ENCODE assay signal across 8 cellular contexts in the genomic region with DNA sequence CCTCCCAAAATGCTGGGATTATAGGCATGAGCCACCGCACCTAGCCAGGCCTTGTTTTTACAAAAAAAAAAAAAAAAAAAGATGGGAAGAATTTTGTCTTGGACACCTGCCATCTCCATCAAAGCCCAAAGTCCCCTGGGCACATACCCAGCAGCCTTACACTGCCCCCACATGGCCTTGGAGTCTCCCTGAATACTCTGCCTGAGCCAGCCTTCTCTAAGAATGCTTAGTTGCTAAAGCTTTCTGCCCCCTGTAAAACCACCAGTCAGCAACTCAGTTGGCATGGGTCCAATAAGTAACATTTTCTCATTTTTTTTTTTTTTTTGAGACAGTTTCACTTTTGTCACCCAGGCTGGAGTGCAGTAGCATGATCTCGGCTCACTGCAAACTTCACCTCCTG. TPM values are rescaled to one million over a fixed set of nuclear protein-coding genes. Genes with fewer than 3 reads are reported as not detected.
DNase-seq lines count a peak whose midpoint lies in the region; ATAC-seq and TF ChIP-seq lines count a peak whose summit lies in the region.

No MANE protein-coding gene starts in this region.

- no peak overlapping the region for H3K23ac ChIP-seq in trophoblast cell (ENCODE audit: low read length)

- no peak overlapping the region for H3K27ac ChIP-seq in GM23338 (ENCODE audit: low read depth)
- H3K27ac ChIP-seq in trophoblast cell (ENCODE audit: low read depth, low read length), result no peak overlapping the region
- H3K27ac ChIP-seq in esophagus squamous epithelium, result no peak overlapping the region

- H4K8ac ChIP-seq in trophoblast cell (ENCODE audit: low read depth, low read length), result no peak overlapping the region

- no peak overlapping the region for H2BK120ac ChIP-seq in trophoblast cell (ENCODE audit: insufficient read depth, low read length, poor library complexity)

- H3K79me2 ChIP-seq in GM23338 (replicated peaks; ENCODE audit: insufficient read depth) (no peaks in the 10 kb centered on the region), trophoblast cell (ENCODE audit: control insufficient read depth, insufficient read depth, low read length, poor library complexity) (peaks cover 1% of the 10 kb centered on the region)

- WGBS in trophoblast cell (ENCODE audit: extremely low coverage, insufficient coverage, insufficient read length), result no CpG with 5 or more reads among the region's 2 CpGs
- 40 to 77% methylated on average over 1 to 2 of the region's 2 CpGs for WGBS in esophagus squamous epithelium, 2 donors

- no peak overlapping the region for H4K12ac ChIP-seq in trophoblast cell (ENCODE audit: low read depth, low read length)

- no peak overlapping the region for H2BK5ac ChIP-seq in trophoblast cell (ENCODE audit: low read depth, low read length, poor library complexity)

- H4K20me1 ChIP-seq in GM23338 (replicated peaks; ENCODE audit: insufficient read depth), result no peaks in the 10 kb centered on the region

- peaks cover 5% of the 10 kb centered on the region for H3K4me1 ChIP-seq in GM23338 (ENCODE audit: insufficient read depth)
- H3K4me1 ChIP-seq in trophoblast cell (ENCODE audit: control insufficient read depth in 1 of 2, insufficient read depth in 2 of 2, low read length in 2 of 2), result no peaks in the 10 kb centered on the region
- no peaks in the 10 kb centered on the region for H3K4me1 ChIP-seq in esophagus squamous epithelium

- no peak for TF ChIP-seq POLR2A in esophagus squamous epithelium (IDR thresholded peaks at IDR 0.05)

- no peak overlapping the region for H2AK5ac ChIP-seq in trophoblast cell (ENCODE audit: low read length)

- H2BK12ac ChIP-seq in trophoblast cell (ENCODE audit: low read length), result no peak overlapping the region

- peaks cover 12% of the 10 kb centered on the region for H3K4me1 Mint-ChIP-seq in GM23338

- no peaks in the 10 kb centered on the region for H3F3A ChIP-seq in GM23338 (replicated peaks; ENCODE audit: low read depth)

- H3K9me3 ChIP-seq in trophoblast cell (ENCODE audit: insufficient read depth, low read depth, low read length), result no peaks in the 10 kb centered on the region
- no peaks in the 10 kb centered on the region for H3K9me3 ChIP-seq in esophagus squamous epithelium

- ATAC-seq in GM23338 (peak; percentile 94), SK-N-SH treated with all-trans-retinoic acid at 6 μM for 48 hours (peak; percentile 75)

- no peak overlapping the region for H3K4me3 Mint-ChIP-seq in GM23338

- peaks cover 5% of the 10 kb centered on the region; the same call in 2 of the 3 replicates for H3K36me3 Mint-ChIP-seq in GM23338 (ENCODE audit: low read depth)

- no peaks in the 10 kb centered on the region for H3K9me2 ChIP-seq in GM23338 (ENCODE audit: insufficient read depth)

- no peak overlapping the region for H3K14ac ChIP-seq in trophoblast cell (ENCODE audit: low read length)

- H3K27ac Mint-ChIP-seq in GM23338, result no peak overlapping the region

- TF ChIP-seq CTCF in GM23338 (conservative IDR thresholded peaks at IDR 0.05; ENCODE audit: low read depth in 2 of 2) (peak; percentile 64 to 76), esophagus squamous epithelium (IDR thresholded peaks at IDR 0.05) (no peak)

- DNase-seq in AG20443 (ENCODE audit: low spot score), result peak; percentile 33
- DNase-seq in GM23338 (ENCODE audit: low spot score), result peak; percentile 63
- DNase-seq in iPS-NIHi11 (ENCODE audit: low spot score), result peak; percentile 32
- DNase-seq in NCI-H2029 treated with DMSO at 0.1 percent for 48 hours (lab: John Stamatoyannopoulos, UW), result no peak
- no peak for DNase-seq in trophoblast cell
- no peak for DNase-seq in esophagus squamous epithelium (lab: John Stamatoyannopoulos, UW)
- DNase-seq in putamen (ENCODE audit: low spot score), result no peak

- H3K27me3 ChIP-seq in GM23338 (ENCODE audit: insufficient read depth) (no peaks in the 10 kb centered on the region), trophoblast cell (ENCODE audit: insufficient read depth, low read length) (no peaks in the 10 kb centered on the region), esophagus squamous epithelium (no peaks in the 10 kb centered on the region)

- no peak overlapping the region for H3K4me2 ChIP-seq in GM23338
- no peak overlapping the region for H3K4me2 ChIP-seq in trophoblast cell (ENCODE audit: low read length)

- H3K9ac ChIP-seq in trophoblast cell (ENCODE audit: low read length), result no peak overlapping the region

- no peaks in the 10 kb centered on the region for H3K9me3 Mint-ChIP-seq in GM23338

- H3K27me3 Mint-ChIP-seq in GM23338 (ENCODE audit: insufficient read depth, low read depth, poor library complexity), result peaks cover 2% of the 10 kb centered on the region

- H2AFZ ChIP-seq in GM23338 (no peak overlapping the region), trophoblast cell (ENCODE audit: insufficient read depth, low read length, poor library complexity) (no peak overlapping the region)

- no peak overlapping the region for H3K18ac ChIP-seq in trophoblast cell (ENCODE audit: low read length)

- intact Hi-C loops in esophagus squamous epithelium (cut with DNase I), result no loop called here

- no peaks in the 10 kb centered on the region for H3K79me1 ChIP-seq in trophoblast cell (ENCODE audit: low read length)

- no peak overlapping the region for H4K91ac ChIP-seq in trophoblast cell (ENCODE audit: low read depth, low read length)

- no peak overlapping the region for H3K4ac ChIP-seq in trophoblast cell (ENCODE audit: low read depth, low read length)

- H3K36me3 ChIP-seq in GM23338 (ENCODE audit: insufficient read depth) (no peaks in the 10 kb centered on the region), trophoblast cell (ENCODE audit: control insufficient read depth in 1 of 2, insufficient read depth in 2 of 2, low read length in 2 of 2) (no peaks in the 10 kb centered on the region), esophagus squamous epithelium (no peaks in the 10 kb centered on the region)

- H3K4me3 ChIP-seq in GM23338 (no peak overlapping the region), trophoblast cell (ENCODE audit: low read depth, low read length) (no peak overlapping the region), esophagus squamous epithelium (no peak overlapping the region)

TF ChIP-seq in GM23338, 12 proteins besides CTCF, POLR2A, EP300 and RAD21:
- no peak for TF ChIP-seq CREB1 (CRISPR knock-in tag; IDR thresholded peaks at IDR 0.05; ENCODE audit: low read depth)

TF ChIP-seq in SK-N-SH treated with all-trans-retinoic acid at 6 μM for 48 hours, 23 proteins besides CTCF, POLR2A, EP300 and RAD21:
- TF ChIP-seq ZNF565 (CRISPR knock-in tag; conservative IDR thresholded peaks at IDR 0.05; ENCODE audit: low read depth) (no peak), CSDC2 (CRISPR knock-in tag; IDR thresholded peaks at IDR 0.05) (no peak), TCF4 (CRISPR knock-in tag; IDR thresholded peaks at IDR 0.05; ENCODE audit: borderline replicate concordance) (no peak)
- TF ChIP-seq, protein P1, sequence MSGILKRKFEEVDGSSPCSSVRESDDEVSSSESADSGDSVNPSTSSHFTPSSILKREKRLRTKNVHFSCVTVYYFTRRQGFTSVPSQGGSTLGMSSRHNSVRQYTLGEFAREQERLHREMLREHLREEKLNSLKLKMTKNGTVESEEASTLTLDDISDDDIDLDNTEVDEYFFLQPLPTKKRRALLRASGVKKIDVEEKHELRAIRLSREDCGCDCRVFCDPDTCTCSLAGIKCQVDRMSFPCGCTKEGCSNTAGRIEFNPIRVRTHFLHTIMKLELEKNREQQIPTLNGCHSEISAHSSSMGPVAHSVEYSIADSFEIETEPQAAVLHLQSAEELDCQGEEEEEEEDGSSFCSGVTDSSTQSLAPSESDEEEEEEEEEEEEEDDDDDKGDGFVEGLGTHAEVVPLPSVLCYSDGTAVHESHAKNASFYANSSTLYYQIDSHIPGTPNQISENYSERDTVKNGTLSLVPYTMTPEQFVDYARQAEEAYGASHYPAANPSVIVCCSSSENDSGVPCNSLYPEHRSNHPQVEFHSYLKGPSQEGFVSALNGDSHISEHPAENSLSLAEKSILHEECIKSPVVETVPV (CRISPR knock-in tag; IDR thresholded peaks at IDR 0.05), result no peak
- TF ChIP-seq, protein P2, sequence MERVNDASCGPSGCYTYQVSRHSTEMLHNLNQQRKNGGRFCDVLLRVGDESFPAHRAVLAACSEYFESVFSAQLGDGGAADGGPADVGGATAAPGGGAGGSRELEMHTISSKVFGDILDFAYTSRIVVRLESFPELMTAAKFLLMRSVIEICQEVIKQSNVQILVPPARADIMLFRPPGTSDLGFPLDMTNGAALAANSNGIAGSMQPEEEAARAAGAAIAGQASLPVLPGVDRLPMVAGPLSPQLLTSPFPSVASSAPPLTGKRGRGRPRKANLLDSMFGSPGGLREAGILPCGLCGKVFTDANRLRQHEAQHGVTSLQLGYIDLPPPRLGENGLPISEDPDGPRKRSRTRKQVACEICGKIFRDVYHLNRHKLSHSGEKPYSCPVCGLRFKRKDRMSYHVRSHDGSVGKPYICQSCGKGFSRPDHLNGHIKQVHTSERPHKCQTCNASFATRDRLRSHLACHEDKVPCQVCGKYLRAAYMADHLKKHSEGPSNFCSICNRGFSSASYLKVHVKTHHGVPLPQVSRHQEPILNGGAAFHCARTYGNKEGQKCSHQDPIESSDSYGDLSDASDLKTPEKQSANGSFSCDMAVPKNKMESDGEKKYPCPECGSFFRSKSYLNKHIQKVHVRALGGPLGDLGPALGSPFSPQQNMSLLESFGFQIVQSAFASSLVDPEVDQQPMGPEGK (CRISPR knock-in tag; IDR thresholded peaks at IDR 0.05; ENCODE audit: borderline replicate concordance), result no peak

RNA-seq across cellular contexts. Expression of gene SPC25, which starts 40.6 kb away (rescaled TPM):
- total RNA-seq in GM23338 (2014; rRNA removed; shearing (Covaris generic)), result 23.4 and 24.7 TPM in 2 replicates
- 61.9 and 72.7 TPM in 2 replicates for polyA plus RNA-seq in GM23338 (2016; fragmentation: Nextera tagmentation; extraction: Ambion mirVana)
- 17.1 and 19.3 TPM in 2 replicates for polyA plus RNA-seq in trophoblast cell (2013)
- 10 to 100 TPM in 1 of 4 donors, 1 to 10 TPM in 3; 2.2 to 11.7 (median 4.2) TPM for total RNA-seq in esophagus squamous epithelium

RNA-seq across cellular contexts. Expression of gene NOSTRIN, which starts 47.2 kb away (rescaled TPM):
- total RNA-seq in GM23338 (2014; rRNA removed; shearing (Covaris generic)), result not detected in 2 replicates
- polyA plus RNA-seq in GM23338 (2016; fragmentation: Nextera tagmentation; extraction: Ambion mirVana), result 0.92 and 1.8 TPM in 2 replicates
- polyA plus RNA-seq in trophoblast cell (2013), result 8.1 and 9.3 TPM in 2 replicates
- 10 to 100 TPM in 1 of 4 donors, 1 to 10 TPM in 2, under 1 TPM in 1; 0.76 to 15.6 (median 4.2) TPM for total RNA-seq in esophagus squamous epithelium

RNA-seq across cellular contexts. Expression of gene G6PC2, which starts 51.5 kb away (rescaled TPM):
- not detected in 2 replicates for total RNA-seq in GM23338 (2014; rRNA removed; shearing (Covaris generic))
- not detected in 2 replicates for polyA plus RNA-seq in GM23338 (2016; fragmentation: Nextera tagmentation; extraction: Ambion mirVana)
- not detected in 2 replicates for polyA plus RNA-seq in trophoblast cell (2013)
- not detected for total RNA-seq in esophagus squamous epithelium

Comparison
In these comparisons a context has a peak if more than half of its experiments do, and no peak if none do; other contexts are left out.
1. DNase-seq: peak in AG20443 (single experiment), GM23338 (single experiment) and iPS-NIHi11 (single experiment); none in NCI-H2029 treated with DMSO at 0.1 percent for 48 hours (single experiment), trophoblast cell (0 of 2), esophagus squamous epithelium (single experiment) and putamen (single experiment).
2. CTCF ChIP-seq: peak in GM23338 (2 of 2); none in esophagus squamous epithelium (0 of 6).